Comparison of ENCODE assay signal across 18 cellular contexts in genomic region chr14:95268350-95268749, GRCh38.
"Had no signal": no experiment of that assay in that cellular context is flagged by ENCODE, and none has a peak within 500 bp of the region (broad histone marks: within the 10 kb centered on the region; RNA-seq: fewer than 3 reads in every experiment).

No MANE protein-coding gene starts in this region.

- H3K9me3 Mint-ChIP-seq: immature natural killer cell; naive thymus-derived CD8-positive, alpha-beta T cell had no signal

- H3K4me3 Mint-ChIP-seq: activated CD4-positive, alpha-beta T cell treated with anti-CD3 and anti-CD28 coated beads, Interleukin-2, amount 10 ng/mL, durations not matched to agents 24 days and 14 days; immature natural killer cell; naive thymus-derived CD8-positive, alpha-beta T cell had no signal

- H3K27me3 ChIP-seq: cardiac muscle cell, esophagus muscularis mucosa, suprapubic skin, upper lobe of left lung had no signal

- H3K36me3 ChIP-seq: cardiac muscle cell, esophagus muscularis mucosa, suprapubic skin, upper lobe of left lung had no signal

- H3K36me3 Mint-ChIP-seq: immature natural killer cell; naive thymus-derived CD8-positive, alpha-beta T cell had no signal

- H3K4me3 ChIP-seq: cardiac muscle cell, esophagus muscularis mucosa, lung, mucosa of descending colon, suprapubic skin, upper lobe of left lung had no signal

- H3K27ac ChIP-seq: cardiac muscle cell, esophagus muscularis mucosa, suprapubic skin, upper lobe of left lung had no signal

- H3K27ac Mint-ChIP-seq: immature natural killer cell had no signal

- DNase-seq: activated CD4-positive, alpha-beta T cell treated with anti-CD3 and anti-CD28 coated beads, Interleukin-2, amount 10 ng/mL, durations not matched to agents 24 days and 14 days; activated effector memory CD4-positive, alpha-beta T cell treated with anti-CD3 and anti-CD28 coated beads, Interleukin-2, amount 50 U/mL, for 16 hours; glutamatergic neuron; immature natural killer cell; left cardiac atrium; mucosa of descending colon; naive thymus-derived CD8-positive, alpha-beta T cell; nucleus accumbens; right cardiac atrium; small intestine; stimulated activated naive CD4-positive, alpha-beta T cell; upper lobe of left lung had no signal

- H3K9me3 ChIP-seq: esophagus muscularis mucosa, mucosa of descending colon, suprapubic skin, upper lobe of left lung had no signal

- ATAC-seq: left cardiac atrium; mucosa of descending colon; naive thymus-derived CD8-positive, alpha-beta T cell; right cardiac atrium; SK-N-SH treated with all-trans-retinoic acid at 6 μM for 48 hours had no signal

- H3K27me3 Mint-ChIP-seq: naive thymus-derived CD8-positive, alpha-beta T cell; progenitor cell of endocrine pancreas had no signal
